ENCODE assay signal across 28 cellular contexts in the genomic region with DNA sequence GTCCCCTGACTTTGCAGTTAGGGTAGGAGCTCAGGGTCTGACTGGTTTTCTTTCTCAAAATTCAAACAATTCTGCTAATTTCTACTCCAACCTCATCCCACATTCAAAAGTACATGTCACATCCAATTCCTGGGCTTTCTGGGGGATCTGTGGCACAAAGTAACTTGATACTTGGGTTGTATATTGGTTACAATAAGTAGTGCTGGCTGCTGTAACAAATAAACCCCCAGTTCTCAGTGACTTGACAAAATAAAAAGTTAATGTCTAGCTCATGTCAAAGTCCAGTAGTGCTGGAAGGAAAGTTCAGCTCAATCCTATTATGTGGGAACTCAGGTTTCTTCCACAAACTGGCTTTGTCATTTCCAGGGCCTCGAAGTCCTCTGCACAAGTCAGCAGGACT.
"Had no signal": no experiment of that assay in that cellular context is flagged by ENCODE, and none has a peak within 500 bp of the region (broad histone marks: within the 10 kb centered on the region; RNA-seq: fewer than 3 reads in every experiment).

No MANE protein-coding gene starts in this region.

- H3K9me3 Mint-ChIP-seq: dendritic cell treated with granulocyte-macrophage colony-stimulating factor and Interleukin-4, amounts not matched to agents 40 ng/mL and 50 ng/mL, for 4 days; effector memory CD8-positive, alpha-beta T cell; endodermal cell had no signal

- H3K36me3 ChIP-seq: colonic mucosa, esophagus muscularis mucosa, esophagus squamous epithelium, gastrocnemius medialis, gastroesophageal sphincter, heart left ventricle had no signal

- H3K4me1 ChIP-seq: colonic mucosa, esophagus muscularis mucosa, gastrocnemius medialis, gastroesophageal sphincter, heart left ventricle had no signal

- H3K4me3 Mint-ChIP-seq: dendritic cell treated with granulocyte-macrophage colony-stimulating factor and Interleukin-4, amounts not matched to agents 40 ng/mL and 50 ng/mL, for 4 days; effector memory CD8-positive, alpha-beta T cell; endodermal cell had no signal

- H3K27me3 ChIP-seq: colonic mucosa, dorsolateral prefrontal cortex, esophagus muscularis mucosa, esophagus squamous epithelium, foreskin keratinocyte, gastrocnemius medialis, gastroesophageal sphincter, heart left ventricle had no signal

- H3K27ac Mint-ChIP-seq: dendritic cell treated with granulocyte-macrophage colony-stimulating factor and Interleukin-4, amounts not matched to agents 40 ng/mL and 50 ng/mL, for 4 days; effector memory CD8-positive, alpha-beta T cell; endodermal cell had no signal

- H3K9me3 ChIP-seq: colonic mucosa, esophagus muscularis mucosa, esophagus squamous epithelium, gastrocnemius medialis, gastroesophageal sphincter, heart left ventricle had no signal

- H3K27ac ChIP-seq: colonic mucosa, coronary artery, dorsolateral prefrontal cortex, epithelial cell of prostate, esophagus muscularis mucosa, esophagus squamous epithelium, foreskin keratinocyte, gastrocnemius medialis, gastroesophageal sphincter, heart left ventricle had no signal

- ATAC-seq: effector memory CD8-positive, alpha-beta T cell; esophagus mucosa; foreskin keratinocyte; gastrocnemius medialis; gastroesophageal sphincter; heart left ventricle had no signal

- DNase-seq: colonic mucosa; cortex of kidney; dermis blood vessel endothelial cell; dorsolateral prefrontal cortex; effector CD4-positive, alpha-beta T cell; effector CD8-positive, alpha-beta T cell; effector memory CD4-positive, alpha-beta T cell; effector memory CD8-positive, alpha-beta T cell; endodermal cell; erythroblast; esophagus squamous epithelium; foreskin fibroblast; foreskin keratinocyte; foreskin melanocyte; gastrocnemius medialis; glutamatergic neuron; head of caudate nucleus; heart left ventricle had no signal

- H3K4me3 ChIP-seq: colonic mucosa, coronary artery, dorsolateral prefrontal cortex, esophagus muscularis mucosa, esophagus squamous epithelium, gastrocnemius medialis, gastroesophageal sphincter, heart left ventricle had no signal

- FAIRE-seq: colon, endometrium, endothelial cell of umbilical vein, frontal cortex had no signal
